2 cellular contexts compared by ENCODE assay signal in genomic region chr2:3288455-3289163, GRCh38.
TF ChIP-seq lines count a peak whose summit lies in the region.

No MANE protein-coding gene starts in this region.

TF ChIP-seq in SK-N-SH, 30 proteins besides CTCF, POLR2A, EP300 and RAD21 (continued from another document):
- TF ChIP-seq GATA2 (CRISPR knock-in tag; IDR thresholded peaks at IDR 0.05) (peak; percentile 22; the same call in 1 of the 2 replicates), FOSL2 (IDR thresholded peaks at IDR 0.05; ENCODE audit: borderline replicate concordance, low read depth) (no peak), GABPA (IDR thresholded peaks at IDR 0.05; ENCODE audit: low read depth) (no peak), IRF3 (IDR thresholded peaks at IDR 0.05; ENCODE audit: low read depth, low read length) (no peak), FOXJ3 (CRISPR knock-in tag; IDR thresholded peaks at IDR 0.05) (0 out of 2 replicates have a peak, but pooled peaks have one; percentile 38), REST (IDR thresholded peaks at IDR 0.05; ENCODE audit: low read depth, low read length) (no peak)
TF ChIP-seq in SK-N-SH: peak in this region for 2.

TF ChIP-seq in SK-N-SH treated with all-trans-retinoic acid at 6 μM for 48 hours, 23 proteins besides CTCF, POLR2A, EP300 and RAD21 (continued from another document):
- no peak for TF ChIP-seq PATZ1 (CRISPR knock-in tag; IDR thresholded peaks at IDR 0.05; ENCODE audit: borderline replicate concordance)
- no peak for TF ChIP-seq ESRRG (CRISPR knock-in tag; IDR thresholded peaks at IDR 0.05)
- TF ChIP-seq ZNF70 (CRISPR knock-in tag; IDR thresholded peaks at IDR 0.05) = no peak
- TF ChIP-seq ZFP30 (CRISPR knock-in tag; IDR thresholded peaks at IDR 0.05) = no peak
- TF ChIP-seq ZNF565 (CRISPR knock-in tag; conservative IDR thresholded peaks at IDR 0.05; ENCODE audit: low read depth) = no peak
- no peak for TF ChIP-seq SNAI2 (CRISPR knock-in tag; IDR thresholded peaks at IDR 0.05)
- no peak for TF ChIP-seq ARNTL (CRISPR knock-in tag; IDR thresholded peaks at IDR 0.05; ENCODE audit: borderline replicate concordance, low read depth)
- TF ChIP-seq TSHZ2 (CRISPR knock-in tag; IDR thresholded peaks at IDR 0.05) = no peak
- TF ChIP-seq CSDC2 (CRISPR knock-in tag; IDR thresholded peaks at IDR 0.05) = no peak
- TF ChIP-seq ZNF8 (CRISPR knock-in tag; IDR thresholded peaks at IDR 0.05) = no peak
- TF ChIP-seq GLIS3 (CRISPR knock-in tag; IDR thresholded peaks at IDR 0.05) = no peak
- TF ChIP-seq CSRNP3 (CRISPR knock-in tag; IDR thresholded peaks at IDR 0.05) = no peak
- TF ChIP-seq ZFP3 (CRISPR knock-in tag; IDR thresholded peaks at IDR 0.05) = no peak
- no peak for TF ChIP-seq POU6F1 (CRISPR knock-in tag; IDR thresholded peaks at IDR 0.05; ENCODE audit: borderline replicate concordance, low read depth)
- TF ChIP-seq ZC3H10 (CRISPR knock-in tag; IDR thresholded peaks at IDR 0.05) = no peak
- TF ChIP-seq OSR1 (CRISPR knock-in tag; IDR thresholded peaks at IDR 0.05) = no peak
- TF ChIP-seq TCF4 (CRISPR knock-in tag; IDR thresholded peaks at IDR 0.05; ENCODE audit: borderline replicate concordance) = no peak
- no peak for TF ChIP-seq PPARA (CRISPR knock-in tag; IDR thresholded peaks at IDR 0.05; ENCODE audit: borderline replicate concordance)
- TF ChIP-seq TOX (CRISPR knock-in tag; IDR thresholded peaks at IDR 0.05; ENCODE audit: borderline replicate concordance) = no peak
TF ChIP-seq in SK-N-SH treated with all-trans-retinoic acid at 6 μM for 48 hours: peak in this region for 0.
